Comparison of ENCODE assay signal across 26 cellular contexts in genomic region chr17:44132275-44132821, GRCh38. TPM values are rescaled to one million over a fixed set of nuclear protein-coding genes. Genes with fewer than 3 reads are reported as not detected.
DNase-seq lines count a peak whose midpoint lies in the region; ATAC-seq and TF ChIP-seq lines count a peak whose summit lies in the region.
"Had no signal": no experiment of that assay in that cellular context is flagged by ENCODE, and none has a peak within 500 bp of the region (broad histone marks: within the 10 kb centered on the region; RNA-seq: fewer than 3 reads in every experiment).

No MANE protein-coding gene starts in this region.

- peaks cover 6% of the 10 kb centered on the region for H3K4me1 Mint-ChIP-seq in activated T-helper 17 cell treated with anti-CD3 and anti-CD28 coated beads, Interleukin-2, amount 50 U/mL, for 72 hours
- H3K4me1 Mint-ChIP-seq in osteocyte (ENCODE audit: unreplicated experiment), result peaks cover 6% of the 10 kb centered on the region
- H3K4me1 Mint-ChIP-seq: T-helper 17 cell had no signal

- H3K36me3 Mint-ChIP-seq in activated T-helper 17 cell treated with anti-CD3 and anti-CD28 coated beads, Interleukin-2, amount 50 U/mL, for 72 hours (ENCODE audit: low read depth), result no peaks in the 10 kb centered on the region
- H3K36me3 Mint-ChIP-seq in osteocyte (ENCODE audit: unreplicated experiment), result no peaks in the 10 kb centered on the region

- H3K27ac Mint-ChIP-seq in activated T-helper 17 cell treated with anti-CD3 and anti-CD28 coated beads, Interleukin-2, amount 50 U/mL, for 72 hours, result peak overlapping the region; percentile 39
- peak overlapping the region; percentile 5 for H3K27ac Mint-ChIP-seq in osteocyte (ENCODE audit: unreplicated experiment)
- H3K27ac Mint-ChIP-seq: T-helper 17 cell had no signal

- H3K9me2 ChIP-seq in OCI-LY7 (ENCODE audit: insufficient read depth, low read length), result no peaks in the 10 kb centered on the region

- H4K20me1 ChIP-seq in OCI-LY7 (ENCODE audit: insufficient read depth, low read length), result no peaks in the 10 kb centered on the region

- intact Hi-C loops in OCI-LY7 (cut with micrococcal nuclease; ENCODE audit: unreplicated experiment), result no loop called here

- H3K4me2 ChIP-seq in OCI-LY7 (ENCODE audit: low read length), result no peak overlapping the region
- H3K4me2 ChIP-seq: smooth muscle cell had no signal

- H2AFZ ChIP-seq in OCI-LY7 (ENCODE audit: low read length), result no peak overlapping the region

- peak; percentile 27 for DNase-seq in DMS53 (lab: John Stamatoyannopoulos, UW)
- no peak for DNase-seq in DMS53 treated with DMSO at 0.1 percent for 48 hours (lab: John Stamatoyannopoulos, UW; ENCODE audit: unreplicated experiment)
- DNase-seq in LHCN-M2 (ENCODE audit: low read depth), result peak; percentile 19
- no peak for DNase-seq in osteocyte (ENCODE audit: extremely low spot score, unreplicated experiment)
- no peak for DNase-seq in NCI-H1694 (lab: John Stamatoyannopoulos, UW)
- no peak for DNase-seq in OCI-LY7 (ENCODE audit: low spot score)
- no peak for DNase-seq in NCI-H774 (lab: John Stamatoyannopoulos, UW)
- DNase-seq: 8988T; activated CD8-positive, alpha-beta memory T cell treated with anti-CD3 and anti-CD28 coated beads for 24 hours; caudate nucleus; COR-L47; hypothalamus; kidney; MM.1S; NCI-H1436 treated with DMSO at 0.1 percent for 48 hours; NCI-H69; stimulated activated CD4-positive, alpha-beta T cell treated with anti-CD3 and anti-CD28 coated beads, Interleukin-4, amount 100 ng/mL, for 1 hour; stomach; T-helper 17 cell; upper lobe of right lung had no signal

- no peaks in the 10 kb centered on the region for H3K9me3 ChIP-seq in OCI-LY7 (ENCODE audit: low read length)
- H3K9me3 ChIP-seq: neutrophil, stomach, upper lobe of right lung had no signal

- peaks cover 3% of the 10 kb centered on the region for H3K4me1 ChIP-seq in OCI-LY7 (ENCODE audit: insufficient read depth, low read length, poor library complexity, severe bottlenecking)
- H3K4me1 ChIP-seq: upper lobe of right lung had no signal

- H3K4me3 ChIP-seq in OCI-LY7 (ENCODE audit: low read depth, low read length, poor library complexity, severe bottlenecking), result no peak overlapping the region
- H3K4me3 ChIP-seq: smooth muscle cell, stomach, upper lobe of right lung had no signal

- no peaks in the 10 kb centered on the region for H3K36me3 ChIP-seq in OCI-LY7 (ENCODE audit: insufficient read depth, low read length)
- H3K36me3 ChIP-seq: neutrophil, stomach, upper lobe of right lung had no signal

- H3K79me2 ChIP-seq in OCI-LY7 (ENCODE audit: insufficient read depth, low read depth, low read length), result no peaks in the 10 kb centered on the region

- no peaks in the 10 kb centered on the region for H3K27me3 Mint-ChIP-seq in activated T-helper 17 cell treated with anti-CD3 and anti-CD28 coated beads, Interleukin-2, amount 50 U/mL, for 72 hours
- H3K27me3 Mint-ChIP-seq in osteocyte (ENCODE audit: unreplicated experiment), result no peaks in the 10 kb centered on the region
- H3K27me3 Mint-ChIP-seq: T-helper 17 cell had no signal

- ATAC-seq in activated T-helper 17 cell treated with anti-CD3 and anti-CD28 coated beads, Interleukin-2, amount 50 U/mL, for 72 hours (replicated peaks), result peak; percentile 75
- ATAC-seq: T-helper 17 cell, upper lobe of right lung had no signal

- CTCF ChIA-PET in OCI-LY7 (lab: Charles Lee; ENCODE audit: unreplicated experiment), result no interaction called here

- no peaks in the 10 kb centered on the region for H3K9me3 Mint-ChIP-seq in activated T-helper 17 cell treated with anti-CD3 and anti-CD28 coated beads, Interleukin-2, amount 50 U/mL, for 72 hours
- H3K9me3 Mint-ChIP-seq in osteocyte (ENCODE audit: unreplicated experiment), result no peaks in the 10 kb centered on the region

- TF ChIP-seq CTCF in osteocyte (IDR thresholded peaks at IDR 0.05) (no peak), OCI-LY7 (conservative IDR thresholded peaks at IDR 0.05; ENCODE audit: low read length) (no peak)

- POLR2A ChIA-PET in OCI-LY7 (lab: Charles Lee), result no interaction called here

- BruUV-seq in OCI-LY7 (replicated peaks; lab: Mats Ljungman, UMichigan), result no TSS peak

- no peak overlapping the region for H3K27ac ChIP-seq in OCI-LY7 (ENCODE audit: low read depth, low read length, poor library complexity, severe bottlenecking)
- H3K27ac ChIP-seq: stomach, upper lobe of right lung had no signal

- H3K4me3 Mint-ChIP-seq in activated T-helper 17 cell treated with anti-CD3 and anti-CD28 coated beads, Interleukin-2, amount 50 U/mL, for 72 hours, result no peak overlapping the region
- H3K4me3 Mint-ChIP-seq in osteocyte (ENCODE audit: unreplicated experiment), result no peak overlapping the region
- H3K4me3 Mint-ChIP-seq: T-helper 17 cell had no signal

RNA-seq across cellular contexts. Expression of gene HDAC5, which starts 8.9 kb away (rescaled TPM):
- total RNA-seq in LHCN-M2 (2014; rRNA removed) (292 and 318 TPM in 2 replicates), osteocyte (42.0 and 44.4 TPM in 2 replicates), OCI-LY7 (2022) (31.4 and 36.3 TPM in 2 replicates)
- 183 TPM for polyA plus RNA-seq in LHCN-M2 (2012)
- total RNA-seq in activated T-helper 17 cell treated with anti-CD3 and anti-CD28 coated beads, Interleukin-2, amount 50 U/mL, for 72 hours, result 10 to 100 TPM; 11.0 to 45.4 TPM
- total RNA-seq in OCI-LY7 (2014; rRNA removed; shearing (Covaris generic)), result 26.4 and 41.5 TPM in 2 replicates

RNA-seq across cellular contexts. Expression of gene HROB, which starts 9.4 kb away (rescaled TPM):
- total RNA-seq in LHCN-M2 (2014; rRNA removed) (5.6 and 5.9 TPM in 2 replicates), osteocyte (2.2 and 2.3 TPM in 2 replicates), OCI-LY7 (2022) (24.7 and 27.3 TPM in 2 replicates)
- 4.8 TPM for polyA plus RNA-seq in LHCN-M2 (2012)
- 10 to 100 TPM; 17.9 to 23.2 TPM for total RNA-seq in activated T-helper 17 cell treated with anti-CD3 and anti-CD28 coated beads, Interleukin-2, amount 50 U/mL, for 72 hours
- total RNA-seq in OCI-LY7 (2014; rRNA removed; shearing (Covaris generic)), result 10.9 and 13.3 TPM in 2 replicates

RNA-seq across cellular contexts. Expression of gene ASB16, which starts 38.2 kb away (rescaled TPM):
- total RNA-seq in LHCN-M2 (2014; rRNA removed), result not detected in 2 replicates
- polyA plus RNA-seq in LHCN-M2 (2012), result 0.64 TPM
- total RNA-seq in activated T-helper 17 cell treated with anti-CD3 and anti-CD28 coated beads, Interleukin-2, amount 50 U/mL, for 72 hours, result under 1 TPM; 0.22 to 0.58 TPM
- not detected in 2 replicates for total RNA-seq in osteocyte
- 0.44 and 0.57 TPM in 2 replicates for total RNA-seq in OCI-LY7 (2014; rRNA removed; shearing (Covaris generic))
- total RNA-seq in OCI-LY7 (2022), result 0.30 and 1.7 TPM in 2 replicates
- total RNA-seq: epithelial cell of proximal tubule, frontal cortex, lung microvascular endothelial cell, smooth muscle cell, T-helper 17 cell, upper lobe of right lung had no signal

RNA-seq across cellular contexts. Expression of gene TMUB2, which starts 54.4 kb away (rescaled TPM):
- total RNA-seq in LHCN-M2 (2014; rRNA removed), result 28.3 and 31.1 TPM in 2 replicates
- 28.4 TPM for polyA plus RNA-seq in LHCN-M2 (2012)
- 10 to 100 TPM; 26.6 to 39.6 TPM for total RNA-seq in activated T-helper 17 cell treated with anti-CD3 and anti-CD28 coated beads, Interleukin-2, amount 50 U/mL, for 72 hours
- 39.3 and 41.3 TPM in 2 replicates for total RNA-seq in osteocyte
- total RNA-seq in OCI-LY7 (2014; rRNA removed; shearing (Covaris generic)), result 16.0 and 21.3 TPM in 2 replicates
- 21.9 and 25.9 TPM in 2 replicates for total RNA-seq in OCI-LY7 (2022)

Comparison
In these comparisons a context has a peak if more than half of its experiments do, and no peak if none do; other contexts are left out.
1. DNase-seq: peak in DMS53 (single experiment) and LHCN-M2 (single experiment); none in DMS53 treated with DMSO at 0.1 percent for 48 hours (single experiment), osteocyte (single experiment), NCI-H1694 (single experiment), OCI-LY7 (single experiment) and NCI-H774 (single experiment).